In the genomic region with DNA sequence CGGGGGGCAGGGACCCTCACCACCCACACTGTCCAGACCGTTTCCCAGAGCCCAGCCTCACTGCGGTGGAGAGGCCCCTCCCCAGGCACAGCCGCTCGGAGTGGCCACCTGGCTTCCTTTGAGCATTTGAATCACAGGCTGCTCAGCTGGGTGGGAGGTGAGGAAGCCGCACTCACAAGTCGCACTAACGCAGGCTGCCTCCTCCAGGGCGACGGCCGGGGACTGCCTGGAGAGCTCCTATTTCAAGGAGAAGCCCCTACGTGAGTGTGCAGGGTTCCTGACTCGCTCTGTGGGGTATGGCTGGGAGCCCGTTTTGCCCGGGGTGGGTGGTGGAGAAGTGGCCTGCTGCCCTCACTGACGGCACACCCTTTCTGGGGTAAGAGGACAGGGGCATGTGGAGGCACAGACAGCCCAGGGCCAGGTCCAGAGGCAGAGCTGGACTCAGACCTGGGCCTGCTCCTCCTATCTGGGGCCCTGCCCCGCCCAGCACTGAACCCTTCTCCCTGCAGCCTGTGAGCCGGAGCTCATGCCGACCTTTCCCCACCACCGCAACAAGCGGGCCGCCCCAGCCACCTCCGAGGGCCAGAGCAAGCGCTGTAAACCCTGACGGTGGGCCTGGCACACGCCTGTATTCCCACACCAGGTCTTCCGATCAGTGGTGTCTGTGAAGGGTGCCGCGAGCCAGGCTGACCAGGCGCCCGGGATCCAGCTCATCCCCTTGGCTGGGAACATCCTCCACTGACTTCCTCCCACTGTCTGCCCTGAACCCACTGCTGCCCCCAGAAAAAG, we compare ENCODE assay signal across 13 cellular contexts. TPM values are rescaled to one million over a fixed set of nuclear protein-coding genes. Genes with fewer than 3 reads are reported as not detected.
A peak's percentile ranks its signal among the peaks of the same experiment; 100 is the strongest.
DNase-seq lines count a peak whose midpoint lies in the region; ATAC-seq and TF ChIP-seq lines count a peak whose summit lies in the region.
"Had no signal": no experiment of that assay in that cellular context is flagged by ENCODE, and none has a peak within 500 bp of the region (broad histone marks: within the 10 kb centered on the region; RNA-seq: fewer than 3 reads in every experiment).

No MANE protein-coding gene starts in this region.

- H3K4me1 Mint-ChIP-seq in natural killer cell = peaks cover 12 to 36% of the 10 kb centered on the region in 2 donors

- H4K20me1 ChIP-seq in BLaER1 = peaks cover 59% of the 10 kb centered on the region

- TF ChIP-seq CTCF in natural killer cell (IDR thresholded peaks at IDR 0.05) (no peak), GM20000 (IDR thresholded peaks at IDR 0.05; ENCODE audit: extremely low read depth, missing control alignments) (no peak)

- peak overlapping the region; percentile 57; the same call in 1 of the 2 replicates for H3K9ac ChIP-seq in BLaER1

- H3K27me3 ChIP-seq in BLaER1 = no peaks in the 10 kb centered on the region
- no peaks in the 10 kb centered on the region for H3K27me3 ChIP-seq in SJCRH30

- peak overlapping the region; percentile 86 for H3K4me2 ChIP-seq in BLaER1

- no peak overlapping the region for H3K27ac Mint-ChIP-seq in natural killer cell
- H3K27ac Mint-ChIP-seq: activated T-helper 2 cell treated with anti-CD3 and anti-CD28 coated beads, Interferon-gamma antibody, Interleukin-2, Interleukin-4, amounts not matched to agents 10 μg/mL and 5 μg/mL and 100 μg/mL, durations not matched to agents 14 hours and 24 hours and 36 hours had no signal

- H3K9me3 ChIP-seq in BLaER1 = no peaks in the 10 kb centered on the region
- no peaks in the 10 kb centered on the region for H3K9me3 ChIP-seq in SJCRH30 (replicated peaks)

- H3K4me3 ChIP-seq in BLaER1 (no peak overlapping the region), SJCRH30 (no peak overlapping the region)

- H3K36me3 ChIP-seq in BLaER1 = peaks cover 72% of the 10 kb centered on the region
- H3K36me3 ChIP-seq in SJCRH30 = peaks cover 24% of the 10 kb centered on the region

- no peaks in the 10 kb centered on the region for H3K9me3 Mint-ChIP-seq in natural killer cell
- H3K9me3 Mint-ChIP-seq: activated T-helper 2 cell treated with anti-CD3 and anti-CD28 coated beads, Interferon-gamma antibody, Interleukin-2, Interleukin-4, amounts not matched to agents 10 μg/mL and 5 μg/mL and 100 μg/mL, durations not matched to agents 14 hours and 24 hours and 36 hours had no signal

- H3K27me3 Mint-ChIP-seq in natural killer cell (ENCODE audit: low read depth in 2 of 2) = no peaks in the 10 kb centered on the region

- DNase-seq in HuH-7.5 (ENCODE audit: low spot score) (peak; percentile 38), natural killer cell (no peak), SJCRH30 (no peak), NCI-H1105 treated with DMSO at 0.1 percent for 48 hours (lab: John Stamatoyannopoulos, UW) (no peak), GM20000 (ENCODE audit: low spot score) (no peak)
- DNase-seq: activated CD4-positive, CD25-positive, alpha-beta regulatory T cell; SHP77 treated with DMSO at 0.1 percent for 48 hours; stimulated activated CD4-positive, alpha-beta T cell treated with anti-CD3 and anti-CD28 coated beads, Interleukin-4, amount 100 ng/mL, for 1 hour; T-helper 2 cell had no signal

- no peaks in the 10 kb centered on the region for H3K36me3 Mint-ChIP-seq in natural killer cell

- peak overlapping the region; percentile 37 for H3K4me3 Mint-ChIP-seq in natural killer cell

- ATAC-seq in natural killer cell (no peak), GM18867 (IDR thresholded peaks at IDR 0.05; ENCODE audit: unreplicated experiment) (no peak)

- H3K27ac ChIP-seq in BLaER1 (peak overlapping the region; percentile 71), cingulate gyrus (ENCODE audit: low read depth, low read length) (peak overlapping the region; percentile 10), SJCRH30 (no peak overlapping the region)

- H3K4me1 ChIP-seq in BLaER1 (peaks cover 79% of the 10 kb centered on the region), SJCRH30 (peaks cover 27% of the 10 kb centered on the region)

- intact Hi-C loops in natural killer cell (cut with micrococcal nuclease) = no loop called here

RNA-seq across cellular contexts. Expression of a gene that starts 6.2 kb away (rescaled TPM):
- 10 to 100 TPM; 23.1 to 37.9 (median 24.0) TPM for total RNA-seq in natural killer cell
- 6.0 and 7.2 TPM in 2 replicates for total RNA-seq in SJCRH30 (2014; rRNA removed; shearing (Covaris generic))

RNA-seq across cellular contexts. Expression of a gene that starts 8.8 kb away (rescaled TPM):
- total RNA-seq in natural killer cell = 100 to 1,000 TPM; 102 to 123 (median 114) TPM
- total RNA-seq in SJCRH30 (2014; rRNA removed; shearing (Covaris generic)) = 29.0 and 35.1 TPM in 2 replicates

RNA-seq across cellular contexts. Expression of a gene that starts 25.4 kb away (rescaled TPM):
- total RNA-seq in natural killer cell = 10 to 100 TPM; 31.7 to 43.0 (median 35.4) TPM
- 2.2 and 2.5 TPM in 2 replicates for total RNA-seq in SJCRH30 (2014; rRNA removed; shearing (Covaris generic))

RNA-seq across cellular contexts. Expression of a gene that starts 26.1 kb away (rescaled TPM):
- 100 to 1,000 TPM; 146 to 206 (median 186) TPM for total RNA-seq in natural killer cell
- total RNA-seq in SJCRH30 (2014; rRNA removed; shearing (Covaris generic)) = 12.2 and 13.3 TPM in 2 replicates

RNA-seq across cellular contexts. Expression of a gene that starts 37.6 kb away (rescaled TPM):
- total RNA-seq in natural killer cell = 10 to 100 TPM in 1 of 3 donors, 1 to 10 TPM in 2; 6.5 to 11.9 (median 8.4) TPM
- total RNA-seq in SJCRH30 (2014; rRNA removed; shearing (Covaris generic)) = 9.9 and 12.7 TPM in 2 replicates
